Comparison of ENCODE assay signal across 1 cellular context in the genomic region with DNA sequence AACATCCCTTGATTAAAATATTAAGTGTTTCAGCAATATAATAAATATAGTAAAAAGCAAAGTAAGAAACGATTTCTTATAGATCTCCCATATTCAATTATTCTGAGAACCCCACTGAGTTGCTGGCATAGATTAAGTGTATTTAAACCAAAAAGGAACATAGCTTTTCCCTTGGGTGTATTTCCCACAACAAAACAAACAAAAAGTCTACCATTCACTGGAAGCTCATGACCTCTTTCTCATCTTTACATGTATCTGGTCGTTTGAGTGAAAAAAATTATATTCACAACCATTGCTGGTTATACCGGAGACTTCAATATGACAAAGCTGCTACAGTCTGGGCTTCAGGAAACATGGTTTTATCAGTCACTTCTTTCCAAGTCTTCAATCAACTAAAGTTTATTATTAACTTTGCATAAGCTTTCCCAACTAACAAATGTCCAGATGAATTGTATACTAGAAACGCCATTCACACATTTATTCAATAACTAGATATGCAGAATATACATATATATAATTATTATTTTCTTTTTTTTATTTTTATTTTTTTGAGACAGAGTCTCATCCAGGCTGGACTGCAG.
TF ChIP-seq lines count a peak whose summit lies in the region.

No MANE protein-coding gene starts in this region.

TF ChIP-seq in GM23338, 12 proteins besides CTCF, POLR2A, EP300 and RAD21 (continued from another document):
- TF ChIP-seq, protein P1, sequence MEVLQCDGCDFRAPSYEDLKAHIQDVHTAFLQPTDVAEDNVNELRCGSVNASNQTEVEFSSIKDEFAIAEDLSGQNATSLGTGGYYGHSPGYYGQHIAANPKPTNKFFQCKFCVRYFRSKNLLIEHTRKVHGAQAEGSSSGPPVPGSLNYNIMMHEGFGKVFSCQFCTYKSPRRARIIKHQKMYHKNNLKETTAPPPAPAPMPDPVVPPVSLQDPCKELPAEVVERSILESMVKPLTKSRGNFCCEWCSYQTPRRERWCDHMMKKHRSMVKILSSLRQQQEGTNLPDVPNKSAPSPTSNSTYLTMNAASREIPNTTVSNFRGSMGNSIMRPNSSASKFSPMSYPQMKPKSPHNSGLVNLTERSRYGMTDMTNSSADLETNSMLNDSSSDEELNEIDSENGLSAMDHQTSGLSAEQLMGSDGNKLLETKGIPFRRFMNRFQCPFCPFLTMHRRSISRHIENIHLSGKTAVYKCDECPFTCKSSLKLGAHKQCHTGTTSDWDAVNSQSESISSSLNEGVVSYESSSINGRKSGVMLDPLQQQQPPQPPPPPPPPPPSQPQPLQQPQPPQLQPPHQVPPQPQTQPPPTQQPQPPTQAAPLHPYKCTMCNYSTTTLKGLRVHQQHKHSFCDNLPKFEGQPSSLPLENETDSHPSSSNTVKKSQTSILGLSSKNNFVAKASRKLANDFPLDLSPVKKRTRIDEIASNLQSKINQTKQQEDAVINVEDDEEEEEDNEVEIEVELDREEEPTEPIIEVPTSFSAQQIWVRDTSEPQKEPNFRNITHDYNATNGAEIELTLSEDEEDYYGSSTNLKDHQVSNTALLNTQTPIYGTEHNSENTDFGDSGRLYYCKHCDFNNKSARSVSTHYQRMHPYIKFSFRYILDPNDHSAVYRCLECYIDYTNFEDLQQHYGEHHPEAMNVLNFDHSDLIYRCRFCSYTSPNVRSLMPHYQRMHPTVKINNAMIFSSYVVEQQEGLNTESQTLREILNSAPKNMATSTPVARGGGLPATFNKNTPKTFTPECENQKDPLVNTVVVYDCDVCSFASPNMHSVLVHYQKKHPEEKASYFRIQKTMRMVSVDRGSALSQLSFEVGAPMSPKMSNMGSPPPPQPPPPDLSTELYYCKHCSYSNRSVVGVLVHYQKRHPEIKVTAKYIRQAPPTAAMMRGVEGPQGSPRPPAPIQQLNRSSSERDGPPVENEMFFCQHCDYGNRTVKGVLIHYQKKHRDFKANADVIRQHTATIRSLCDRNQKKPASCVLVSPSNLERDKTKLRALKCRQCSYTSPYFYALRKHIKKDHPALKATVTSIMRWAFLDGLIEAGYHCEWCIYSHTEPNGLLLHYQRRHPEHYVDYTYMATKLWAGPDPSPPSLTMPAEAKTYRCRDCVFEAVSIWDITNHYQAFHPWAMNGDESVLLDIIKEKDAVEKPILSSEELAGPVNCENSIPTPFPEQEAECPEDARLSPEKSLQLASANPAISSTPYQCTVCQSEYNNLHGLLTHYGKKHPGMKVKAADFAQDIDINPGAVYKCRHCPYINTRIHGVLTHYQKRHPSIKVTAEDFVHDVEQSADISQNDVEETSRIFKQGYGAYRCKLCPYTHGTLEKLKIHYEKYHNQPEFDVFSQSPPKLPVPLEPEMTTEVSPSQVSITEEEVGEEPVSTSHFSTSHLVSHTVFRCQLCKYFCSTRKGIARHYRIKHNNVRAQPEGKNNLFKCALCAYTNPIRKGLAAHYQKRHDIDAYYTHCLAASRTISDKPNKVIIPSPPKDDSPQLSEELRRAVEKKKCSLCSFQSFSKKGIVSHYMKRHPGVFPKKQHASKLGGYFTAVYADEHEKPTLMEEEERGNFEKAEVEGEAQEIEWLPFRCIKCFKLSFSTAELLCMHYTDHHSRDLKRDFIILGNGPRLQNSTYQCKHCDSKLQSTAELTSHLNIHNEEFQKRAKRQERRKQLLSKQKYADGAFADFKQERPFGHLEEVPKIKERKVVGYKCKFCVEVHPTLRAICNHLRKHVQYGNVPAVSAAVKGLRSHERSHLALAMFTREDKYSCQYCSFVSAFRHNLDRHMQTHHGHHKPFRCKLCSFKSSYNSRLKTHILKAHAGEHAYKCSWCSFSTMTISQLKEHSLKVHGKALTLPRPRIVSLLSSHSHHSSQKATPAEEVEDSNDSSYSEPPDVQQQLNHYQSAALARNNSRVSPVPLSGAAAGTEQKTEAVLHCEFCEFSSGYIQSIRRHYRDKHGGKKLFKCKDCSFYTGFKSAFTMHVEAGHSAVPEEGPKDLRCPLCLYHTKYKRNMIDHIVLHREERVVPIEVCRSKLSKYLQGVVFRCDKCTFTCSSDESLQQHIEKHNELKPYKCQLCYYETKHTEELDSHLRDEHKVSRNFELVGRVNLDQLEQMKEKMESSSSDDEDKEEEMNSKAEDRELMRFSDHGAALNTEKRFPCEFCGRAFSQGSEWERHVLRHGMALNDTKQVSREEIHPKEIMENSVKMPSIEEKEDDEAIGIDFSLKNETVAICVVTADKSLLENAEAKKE (CRISPR knock-in tag; IDR thresholded peaks at IDR 0.05), result no peak
- TF ChIP-seq, protein P2, sequence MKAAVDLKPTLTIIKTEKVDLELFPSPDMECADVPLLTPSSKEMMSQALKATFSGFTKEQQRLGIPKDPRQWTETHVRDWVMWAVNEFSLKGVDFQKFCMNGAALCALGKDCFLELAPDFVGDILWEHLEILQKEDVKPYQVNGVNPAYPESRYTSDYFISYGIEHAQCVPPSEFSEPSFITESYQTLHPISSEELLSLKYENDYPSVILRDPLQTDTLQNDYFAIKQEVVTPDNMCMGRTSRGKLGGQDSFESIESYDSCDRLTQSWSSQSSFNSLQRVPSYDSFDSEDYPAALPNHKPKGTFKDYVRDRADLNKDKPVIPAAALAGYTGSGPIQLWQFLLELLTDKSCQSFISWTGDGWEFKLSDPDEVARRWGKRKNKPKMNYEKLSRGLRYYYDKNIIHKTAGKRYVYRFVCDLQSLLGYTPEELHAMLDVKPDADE (IDR thresholded peaks at IDR 0.05), result no peak
- no peak for TF ChIP-seq JUNB (IDR thresholded peaks at IDR 0.05; ENCODE audit: unreplicated experiment)
